15 cellular contexts compared by ENCODE assay signal in genomic region chr1:25991937-25992688, GRCh38. TPM values are rescaled to one million over a fixed set of nuclear protein-coding genes. Genes with fewer than 3 reads are reported as not detected.
DNase-seq lines count a peak whose midpoint lies in the region; ATAC-seq and TF ChIP-seq lines count a peak whose summit lies in the region.
"Had no signal": no experiment of that assay in that cellular context is flagged by ENCODE, and none has a peak within 500 bp of the region (broad histone marks: within the 10 kb centered on the region; RNA-seq: fewer than 3 reads in every experiment).

No MANE protein-coding gene starts in this region.

- intact Hi-C loops in sciatic nerve (cut with DNase I) (no loop called here), posterior vena cava (cut with DNase I) (no loop called here)

- H3K4me3 Mint-ChIP-seq in GM23338 = no peak overlapping the region
- H3K4me3 Mint-ChIP-seq in activated naive CD8-positive, alpha-beta T cell = peak overlapping the region; percentile 3

- H4K20me1 ChIP-seq in GM23338 (replicated peaks; ENCODE audit: insufficient read depth) = no peaks in the 10 kb centered on the region

- DNase-seq in AG10803 (ENCODE audit: low read depth) (peak; percentile 53), GM23338 (ENCODE audit: low spot score) (no peak), kidney tubule cell (ENCODE audit: low spot score) (peak; percentile 52), sciatic nerve (ENCODE audit: low spot score) (no peak), posterior vena cava (ENCODE audit: low spot score) (no peak), NCI-H748 treated with DMSO at 0.1 percent for 48 hours (lab: John Stamatoyannopoulos, UW) (no peak)
- DNase-seq: cortex of kidney; H7; mucosa of descending colon; NCI-H774; right cardiac atrium; stimulated activated CD4-positive, alpha-beta T cell treated with anti-CD3 and anti-CD28 coated beads, Interleukin-4, amount 100 ng/mL, for 4 hours; stimulated activated naive CD4-positive, alpha-beta T cell had no signal

- no peaks in the 10 kb centered on the region for H3K9me2 ChIP-seq in GM23338 (ENCODE audit: insufficient read depth)

- H3K27ac Mint-ChIP-seq in GM23338 = peak overlapping the region; percentile 16; the same call in 1 of the 2 replicates
- peak overlapping the region; percentile 28 for H3K27ac Mint-ChIP-seq in activated naive CD8-positive, alpha-beta T cell

- no peaks in the 10 kb centered on the region for H3F3A ChIP-seq in GM23338 (replicated peaks; ENCODE audit: low read depth)

- ATAC-seq in GM23338 (no peak), sciatic nerve (no peak), GM21360 (IDR thresholded peaks at IDR 0.05; ENCODE audit: unreplicated experiment) (no peak)
- ATAC-seq: mucosa of descending colon, right cardiac atrium had no signal

- H3K4me1 Mint-ChIP-seq in GM23338 = peaks cover 18% of the 10 kb centered on the region
- peaks cover 68% of the 10 kb centered on the region for H3K4me1 Mint-ChIP-seq in activated naive CD8-positive, alpha-beta T cell (ENCODE audit: low read depth)

- H3K4me2 ChIP-seq in GM23338 = no peak overlapping the region

- H3K4me1 ChIP-seq in GM23338 (ENCODE audit: insufficient read depth) = peaks cover 5% of the 10 kb centered on the region; the same call in 1 of the 2 replicates

- H3K27me3 ChIP-seq in GM23338 (ENCODE audit: insufficient read depth) = no peaks in the 10 kb centered on the region

- TF ChIP-seq CTCF in AG10803 (conservative IDR thresholded peaks at IDR 0.05; ENCODE audit: low read length) (no peak), GM23338 (conservative IDR thresholded peaks at IDR 0.05; ENCODE audit: low read depth in 2 of 2) (no peak)

- no peak overlapping the region for H2AFZ ChIP-seq in GM23338

- no peak overlapping the region for H3K4me3 ChIP-seq in AG10803 (ENCODE audit: low read length)
- H3K4me3 ChIP-seq in GM23338 = no peak overlapping the region
- H3K4me3 ChIP-seq: mucosa of descending colon had no signal

- H3K36me3 ChIP-seq in GM23338 (ENCODE audit: insufficient read depth) = no peaks in the 10 kb centered on the region

- H3K36me3 Mint-ChIP-seq in GM23338 (ENCODE audit: low read depth) = no peaks in the 10 kb centered on the region; the same call in 2 of the 3 replicates
- peaks cover 5% of the 10 kb centered on the region for H3K36me3 Mint-ChIP-seq in activated naive CD8-positive, alpha-beta T cell

- no peaks in the 10 kb centered on the region for H3K79me2 ChIP-seq in GM23338 (replicated peaks; ENCODE audit: insufficient read depth)

- no peaks in the 10 kb centered on the region for H3K9me3 Mint-ChIP-seq in GM23338
- H3K9me3 Mint-ChIP-seq in activated naive CD8-positive, alpha-beta T cell (ENCODE audit: low read depth) = no peaks in the 10 kb centered on the region

- H3K27ac ChIP-seq in GM23338 (ENCODE audit: low read depth) = no peak overlapping the region

- no peaks in the 10 kb centered on the region for H3K27me3 Mint-ChIP-seq in GM23338 (ENCODE audit: insufficient read depth, low read depth, poor library complexity)
- H3K27me3 Mint-ChIP-seq in activated naive CD8-positive, alpha-beta T cell = no peaks in the 10 kb centered on the region

TF ChIP-seq in GM23338, 12 proteins besides CTCF, POLR2A, EP300 and RAD21:
- TF ChIP-seq CREB1 (CRISPR knock-in tag; IDR thresholded peaks at IDR 0.05; ENCODE audit: low read depth) (no peak), EZH2 (IDR thresholded peaks at IDR 0.05; ENCODE audit: low read depth, unreplicated experiment) (no peak), NANOG (IDR thresholded peaks at IDR 0.05; ENCODE audit: borderline replicate concordance) (no peak), POLR2AphosphoS5 (IDR thresholded peaks at IDR 0.05; ENCODE audit: low read depth) (no peak), ZNF462 (CRISPR knock-in tag; IDR thresholded peaks at IDR 0.05) (no peak), ZNF331 (CRISPR knock-in tag; IDR thresholded peaks at IDR 0.05; ENCODE audit: low read depth) (no peak), STAT1 (IDR thresholded peaks at IDR 0.05; ENCODE audit: unreplicated experiment) (no peak), EZH2phosphoT487 (IDR thresholded peaks at IDR 0.05; ENCODE audit: unreplicated experiment) (no peak)

RNA-seq across cellular contexts. Expression of gene PAFAH2, which starts 5.8 kb away (rescaled TPM):
- 7.7 and 10.3 TPM in 2 replicates for total RNA-seq in GM23338 (2014; rRNA removed; shearing (Covaris generic))
- 5.7 TPM in 2 replicates for polyA plus RNA-seq in GM23338 (2016; fragmentation: Nextera tagmentation; extraction: Ambion mirVana)
- total RNA-seq in sciatic nerve (11.5 TPM), posterior vena cava (1 to 10 TPM; 7.2 to 7.7 TPM)

RNA-seq across cellular contexts. Expression of gene EXTL1, which starts 29.5 kb away (rescaled TPM):
- total RNA-seq in GM23338 (2014; rRNA removed; shearing (Covaris generic)) = 0.35 and 1.2 TPM in 2 replicates
- 0.21 and 0.37 TPM in 2 replicates for polyA plus RNA-seq in GM23338 (2016; fragmentation: Nextera tagmentation; extraction: Ambion mirVana)
- 39.9 TPM for total RNA-seq in sciatic nerve
- 1 to 10 TPM in 1 of 2 donors, not detected in 1; 1.7 TPM for total RNA-seq in posterior vena cava

RNA-seq across cellular contexts. Expression of gene SLC30A2, which starts 53.8 kb away (rescaled TPM):
- total RNA-seq in GM23338 (2014; rRNA removed; shearing (Covaris generic)) = 0.07 TPM in 1 of 2 replicates, not detected in the other
- not detected in 2 replicates for polyA plus RNA-seq in GM23338 (2016; fragmentation: Nextera tagmentation; extraction: Ambion mirVana)
- total RNA-seq in sciatic nerve (not detected), posterior vena cava (not detected)

Comparison
In these comparisons a context has a peak if more than half of its experiments do, and no peak if none do; other contexts are left out.
1. DNase-seq: peak in AG10803 (single experiment) and kidney tubule cell (single experiment); none in GM23338 (single experiment), sciatic nerve (single experiment), posterior vena cava (single experiment) and NCI-H748 treated with DMSO at 0.1 percent for 48 hours (single experiment).
2. RNA of gene EXTL1, which starts 29.5 kb away (total RNA-seq): 39.9 TPM in sciatic nerve (single experiment); 1.7 TPM in posterior vena cava and 0.35 to 1.2 TPM in GM23338; every median in the first group is over 10 times any median in the second.